In genomic region chr12:55706840-55707671, GRCh38 we compare ENCODE assay signal across 6 cellular contexts. TPM values are rescaled to one million over a fixed set of nuclear protein-coding genes. Genes with fewer than 3 reads are reported as not detected.
DNase-seq lines count a peak whose midpoint lies in the region; ATAC-seq lines count a peak whose summit lies in the region.

No MANE protein-coding gene starts in this region.

- no peak overlapping the region for H2BK120ac ChIP-seq in mesenchymal stem cell (ENCODE audit: low read depth, low read length)

- H2BK15ac ChIP-seq in mesenchymal stem cell (ENCODE audit: low read depth, poor library complexity, severe bottlenecking): peak overlapping the region; percentile 87

- 5% methylated on average over 22 of the region's 23 CpGs for WGBS in mesenchymal stem cell

- no peak overlapping the region for H3K27ac ChIP-seq in mesenchymal stem cell (ENCODE audit: low read length, poor library complexity, severe bottlenecking)

- H2AFZ ChIP-seq in mesenchymal stem cell (ENCODE audit: low read depth, low read length): no peak overlapping the region

- no peak overlapping the region for H4K8ac ChIP-seq in mesenchymal stem cell (ENCODE audit: low read length)

- H3K23ac ChIP-seq in mesenchymal stem cell (ENCODE audit: low read length in 2 of 2): no peak overlapping the region

- peak overlapping the region; percentile 84 for H3K9ac ChIP-seq in mesenchymal stem cell (ENCODE audit: low read length)

- ATAC-seq in HG02973 (IDR thresholded peaks at IDR 0.05; ENCODE audit: unreplicated experiment): no peak

- no peak overlapping the region for H2AK5ac ChIP-seq in mesenchymal stem cell (ENCODE audit: low read length, severe bottlenecking)

- no peak overlapping the region for H3K18ac ChIP-seq in mesenchymal stem cell (ENCODE audit: low read depth in 1 of 2, low read length in 2 of 2)

- H3K9me3 ChIP-seq in mesenchymal stem cell (ENCODE audit: control insufficient read depth, low read length): no peaks in the 10 kb centered on the region

- peaks cover 0 to 51% of the 10 kb centered on the region in 2 experiments for H3K27me3 ChIP-seq in mesenchymal stem cell (ENCODE audit: control insufficient read depth in 1 of 2, insufficient read depth in 1 of 2, low read length in 2 of 2)

- peaks cover 54% of the 10 kb centered on the region for H3K27me3 Mint-ChIP-seq in activated T-helper 1 cell treated with anti-CD3 and anti-CD28 coated beads, Interleukin-12 subunit alpha, Interleukin-12 subunit beta, Interleukin-2, Interleukin-4 antibody, amounts not matched to agents 30 ng/mL and 10 ng/mL and 1 ng/mL, durations not matched to agents 14 hours and 24 hours and 36 hours (ENCODE audit: insufficient read depth)

- no peak overlapping the region for H3K14ac ChIP-seq in mesenchymal stem cell (ENCODE audit: low read length in 2 of 2)

- H3K4me1 Mint-ChIP-seq in activated T-helper 1 cell treated with anti-CD3 and anti-CD28 coated beads, Interleukin-12 subunit alpha, Interleukin-12 subunit beta, Interleukin-2, Interleukin-4 antibody, amounts not matched to agents 30 ng/mL and 10 ng/mL and 1 ng/mL, durations not matched to agents 14 hours and 24 hours and 36 hours (ENCODE audit: low read depth): peaks cover 21% of the 10 kb centered on the region

- no peak overlapping the region for H2BK12ac ChIP-seq in mesenchymal stem cell (ENCODE audit: low read length in 2 of 2)

- no peak overlapping the region for H2BK5ac ChIP-seq in mesenchymal stem cell (ENCODE audit: low read depth, low read length, poor library complexity, severe bottlenecking)

- DNase-seq in activated T-helper 1 cell treated with anti-CD3 and anti-CD28 coated beads, Interleukin-12 subunit alpha, Interleukin-12 subunit beta, Interleukin-2, Interleukin-4 antibody, amounts not matched to agents 30 ng/mL and 10 ng/mL and 1 ng/mL, durations not matched to agents 14 hours and 24 hours and 36 hours (ENCODE audit: low spot score): no peak
- DNase-seq in mesenchymal stem cell (no peak), NCI-H524 (lab: John Stamatoyannopoulos, UW) (no peak)
- no peak for DNase-seq in effector CD8-positive, alpha-beta T cell (lab: John Stamatoyannopoulos, UW)

- peak overlapping the region; percentile 86 for H3K4me2 ChIP-seq in mesenchymal stem cell (ENCODE audit: low read length, poor library complexity, severe bottlenecking)

- H3K79me1 ChIP-seq in mesenchymal stem cell (replicated peaks; ENCODE audit: low read length, poor library complexity, severe bottlenecking): no peaks in the 10 kb centered on the region

- H3K4me3 Mint-ChIP-seq in activated T-helper 1 cell treated with anti-CD3 and anti-CD28 coated beads, Interleukin-12 subunit alpha, Interleukin-12 subunit beta, Interleukin-2, Interleukin-4 antibody, amounts not matched to agents 30 ng/mL and 10 ng/mL and 1 ng/mL, durations not matched to agents 14 hours and 24 hours and 36 hours: peak overlapping the region; percentile 78

- H3K27ac Mint-ChIP-seq in activated T-helper 1 cell treated with anti-CD3 and anti-CD28 coated beads, Interleukin-12 subunit alpha, Interleukin-12 subunit beta, Interleukin-2, Interleukin-4 antibody, amounts not matched to agents 30 ng/mL and 10 ng/mL and 1 ng/mL, durations not matched to agents 14 hours and 24 hours and 36 hours: no peak overlapping the region

- no peaks in the 10 kb centered on the region for H3K36me3 Mint-ChIP-seq in activated T-helper 1 cell treated with anti-CD3 and anti-CD28 coated beads, Interleukin-12 subunit alpha, Interleukin-12 subunit beta, Interleukin-2, Interleukin-4 antibody, amounts not matched to agents 30 ng/mL and 10 ng/mL and 1 ng/mL, durations not matched to agents 14 hours and 24 hours and 36 hours (ENCODE audit: low read depth)

- H3K4me3 ChIP-seq in GM08714 (ENCODE audit: low read length): peak overlapping the region; percentile 35; the same call in 1 of the 2 replicates
- peak overlapping the region; percentile 37 to 83 for H3K4me3 ChIP-seq in mesenchymal stem cell (ENCODE audit: insufficient read depth in 1 of 2, low read depth in 1 of 2, low read length in 2 of 2)

- no peak overlapping the region for H3K4ac ChIP-seq in mesenchymal stem cell (ENCODE audit: low read depth in 1 of 2, low read length in 2 of 2)

- H4K91ac ChIP-seq in mesenchymal stem cell (ENCODE audit: low read length): no peak overlapping the region

- intact Hi-C loops in activated T-helper 1 cell treated with anti-CD3 and anti-CD28 coated beads, Interleukin-12 subunit alpha, Interleukin-12 subunit beta, Interleukin-2, Interleukin-4 antibody, amounts not matched to agents 30 ng/mL and 10 ng/mL and 1 ng/mL, durations not matched to agents 14 hours and 24 hours and 36 hours (cut with micrococcal nuclease): no loop called here

- peaks cover 12% of the 10 kb centered on the region for H3K4me1 ChIP-seq in mesenchymal stem cell (ENCODE audit: control insufficient read depth, insufficient read depth, low read depth, low read length)

- H3K9me3 Mint-ChIP-seq in activated T-helper 1 cell treated with anti-CD3 and anti-CD28 coated beads, Interleukin-12 subunit alpha, Interleukin-12 subunit beta, Interleukin-2, Interleukin-4 antibody, amounts not matched to agents 30 ng/mL and 10 ng/mL and 1 ng/mL, durations not matched to agents 14 hours and 24 hours and 36 hours: no peaks in the 10 kb centered on the region

- H3K36me3 ChIP-seq in mesenchymal stem cell (ENCODE audit: control insufficient read depth in 1 of 2, insufficient read depth in 2 of 2, low read depth in 1 of 2, low read length in 2 of 2): peaks cover 0 to 8% of the 10 kb centered on the region in 2 experiments

RNA-seq across cellular contexts. Expression of gene ITGA7, which starts 0.6 kb away (rescaled TPM):
- total RNA-seq in activated T-helper 1 cell treated with anti-CD3 and anti-CD28 coated beads, Interleukin-12 subunit alpha, Interleukin-12 subunit beta, Interleukin-2, Interleukin-4 antibody, amounts not matched to agents 30 ng/mL and 10 ng/mL and 1 ng/mL, durations not matched to agents 14 hours and 24 hours and 36 hours: 0.88 and 1.1 TPM in 2 replicates
- polyA plus RNA-seq in mesenchymal stem cell (2013, experiment 1 of 2): 0.30 TPM
- 0.23 TPM for polyA plus RNA-seq in mesenchymal stem cell (2013, experiment 2 of 2)

RNA-seq across cellular contexts. Expression of gene BLOC1S1, which starts 8.8 kb away (rescaled TPM):
- total RNA-seq in activated T-helper 1 cell treated with anti-CD3 and anti-CD28 coated beads, Interleukin-12 subunit alpha, Interleukin-12 subunit beta, Interleukin-2, Interleukin-4 antibody, amounts not matched to agents 30 ng/mL and 10 ng/mL and 1 ng/mL, durations not matched to agents 14 hours and 24 hours and 36 hours: 62.5 and 64.8 TPM in 2 replicates
- 95.3 TPM for polyA plus RNA-seq in mesenchymal stem cell (2013, experiment 1 of 2)
- 97.2 TPM for polyA plus RNA-seq in mesenchymal stem cell (2013, experiment 2 of 2)

RNA-seq across cellular contexts. Expression of gene RDH5, which starts 13.1 kb away (rescaled TPM):
- 4.2 and 6.7 TPM in 2 replicates for total RNA-seq in activated T-helper 1 cell treated with anti-CD3 and anti-CD28 coated beads, Interleukin-12 subunit alpha, Interleukin-12 subunit beta, Interleukin-2, Interleukin-4 antibody, amounts not matched to agents 30 ng/mL and 10 ng/mL and 1 ng/mL, durations not matched to agents 14 hours and 24 hours and 36 hours
- polyA plus RNA-seq in mesenchymal stem cell (2013, experiment 1 of 2): 1.1 TPM
- 1.1 TPM for polyA plus RNA-seq in mesenchymal stem cell (2013, experiment 2 of 2)

RNA-seq across cellular contexts. Expression of gene CD63, which starts 21.8 kb away (rescaled TPM):
- 183 and 198 TPM in 2 replicates for total RNA-seq in activated T-helper 1 cell treated with anti-CD3 and anti-CD28 coated beads, Interleukin-12 subunit alpha, Interleukin-12 subunit beta, Interleukin-2, Interleukin-4 antibody, amounts not matched to agents 30 ng/mL and 10 ng/mL and 1 ng/mL, durations not matched to agents 14 hours and 24 hours and 36 hours
- 3,698 TPM for polyA plus RNA-seq in mesenchymal stem cell (2013, experiment 1 of 2)
- polyA plus RNA-seq in mesenchymal stem cell (2013, experiment 2 of 2): 3,754 TPM

RNA-seq across cellular contexts. Expression of gene GDF11, which starts 35.9 kb away (rescaled TPM):
- total RNA-seq in activated T-helper 1 cell treated with anti-CD3 and anti-CD28 coated beads, Interleukin-12 subunit alpha, Interleukin-12 subunit beta, Interleukin-2, Interleukin-4 antibody, amounts not matched to agents 30 ng/mL and 10 ng/mL and 1 ng/mL, durations not matched to agents 14 hours and 24 hours and 36 hours: 14.2 and 15.2 TPM in 2 replicates
- polyA plus RNA-seq in mesenchymal stem cell (2013, experiment 1 of 2): 23.3 TPM
- 21.7 TPM for polyA plus RNA-seq in mesenchymal stem cell (2013, experiment 2 of 2)
